Comparison of ENCODE assay signal across 8 cellular contexts in the genomic region with DNA sequence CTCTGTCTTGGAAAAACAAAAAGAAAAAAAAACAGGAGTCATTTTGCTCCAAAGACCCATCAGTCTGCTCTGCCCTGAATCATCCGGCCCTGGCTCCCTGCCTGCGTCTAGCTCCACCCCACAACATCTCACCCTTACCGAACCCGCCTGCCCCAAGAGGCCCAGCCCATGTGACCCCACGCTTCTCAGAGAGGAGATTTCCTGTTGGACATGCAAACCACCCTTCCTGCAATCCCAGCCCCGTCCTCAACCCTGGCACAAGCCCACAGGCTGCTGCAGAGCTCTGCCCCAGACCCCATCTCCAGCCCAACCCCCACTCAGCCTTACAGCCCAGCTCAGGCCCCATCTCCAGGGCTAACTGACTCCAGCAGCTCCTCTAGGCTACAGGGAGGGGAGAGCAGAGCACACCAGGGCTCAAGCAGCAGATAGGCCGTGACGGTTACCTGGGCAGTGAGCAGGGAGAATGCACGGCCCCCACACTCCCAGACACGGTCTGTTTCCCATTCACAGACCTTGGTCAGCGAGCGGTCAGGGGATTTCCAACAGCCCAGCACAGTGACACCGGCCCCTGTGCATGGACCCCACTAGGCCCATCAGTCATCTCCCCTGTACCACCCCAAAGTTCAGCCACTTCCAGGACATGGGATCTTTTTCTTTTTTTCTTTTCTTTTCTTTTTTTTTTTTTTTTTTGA.
DNase-seq lines count a peak whose midpoint lies in the region; ATAC-seq, FAIRE-seq and TF ChIP-seq lines count a peak whose summit lies in the region.

No MANE protein-coding gene starts in this region.

- peak; percentile 82 for DNase-seq in DMS53 (lab: John Stamatoyannopoulos, UW)
- DNase-seq in Karpas-422: peak; percentile 81
- peak; percentile 78 for DNase-seq in brain pericyte (ENCODE audit: low read depth, low spot score)
- no peak for DNase-seq in keratinocyte (ENCODE audit: low read depth, low spot score)
- DNase-seq in stimulated activated naive CD4-positive, alpha-beta T cell (lab: John Stamatoyannopoulos, UW): no peak

- H3K36me3 ChIP-seq in Karpas-422 (ENCODE audit: insufficient read depth, low read length) (no peaks in the 10 kb centered on the region), keratinocyte (ENCODE audit: control insufficient read depth in 2 of 2, extremely low read depth in 1 of 2, insufficient read depth in 2 of 2, low read length in 2 of 2) (peaks cover 3 to 9% of the 10 kb centered on the region in 2 experiments)

- peak overlapping the region; percentile 53 for H3K9ac ChIP-seq in Karpas-422 (ENCODE audit: low read length)
- H3K9ac ChIP-seq in keratinocyte (ENCODE audit: control insufficient read depth, extremely low read depth, insufficient read depth, low read length): peak overlapping the region; percentile 36

- H3K27ac ChIP-seq in Karpas-422 (ENCODE audit: low read length) (no peak overlapping the region), keratinocyte (ENCODE audit: control insufficient read depth, insufficient read depth, low read length) (peak overlapping the region; percentile 31)

- peak overlapping the region; percentile 74 for H3K27ac Mint-ChIP-seq in stimulated activated memory B cell treated with anti-CD40 and anti-IgM and Interleukin-4, amounts not matched to agents 10 μg/mL and 1 μg/mL and 100 μg/mL, for 72 hours

- H3K9me1 ChIP-seq in keratinocyte (ENCODE audit: control insufficient read depth, extremely low read depth, insufficient read depth, low read length): no peaks in the 10 kb centered on the region

- H3K4me1 Mint-ChIP-seq in stimulated activated memory B cell treated with anti-CD40 and anti-IgM and Interleukin-4, amounts not matched to agents 10 μg/mL and 1 μg/mL and 100 μg/mL, for 72 hours: peaks cover 25% of the 10 kb centered on the region

- no peaks in the 10 kb centered on the region for H3K9me3 Mint-ChIP-seq in stimulated activated memory B cell treated with anti-CD40 and anti-IgM and Interleukin-4, amounts not matched to agents 10 μg/mL and 1 μg/mL and 100 μg/mL, for 72 hours

- H3K4me3 Mint-ChIP-seq in stimulated activated memory B cell treated with anti-CD40 and anti-IgM and Interleukin-4, amounts not matched to agents 10 μg/mL and 1 μg/mL and 100 μg/mL, for 72 hours: peak overlapping the region; percentile 34

- ATAC-seq in GM21423 (IDR thresholded peaks at IDR 0.05; ENCODE audit: unreplicated experiment) (peak; percentile 64), GM18519 (IDR thresholded peaks at IDR 0.05; ENCODE audit: low FRiP score, unreplicated experiment) (no peak)
- ATAC-seq in stimulated activated memory B cell treated with anti-CD40 and anti-IgM and Interleukin-4, amounts not matched to agents 10 μg/mL and 1 μg/mL and 100 μg/mL, for 72 hours: peak; percentile 86

- peak overlapping the region; percentile 72; the same call in 1 of the 2 replicates for H2AFZ ChIP-seq in Karpas-422 (ENCODE audit: low read length)
- H2AFZ ChIP-seq in keratinocyte (ENCODE audit: control insufficient read depth, low read length): peak overlapping the region; percentile 40

- H3K9me3 ChIP-seq in Karpas-422 (ENCODE audit: low read length) (no peaks in the 10 kb centered on the region), keratinocyte (ENCODE audit: control insufficient read depth, low read depth, low read length) (no peaks in the 10 kb centered on the region)

- no peaks in the 10 kb centered on the region for H4K20me1 ChIP-seq in Karpas-422 (ENCODE audit: insufficient read depth, low read depth, low read length)
- H4K20me1 ChIP-seq in keratinocyte (ENCODE audit: control insufficient read depth, extremely low read depth, insufficient read depth, low read length): no peaks in the 10 kb centered on the region

- H3K27me3 ChIP-seq in Karpas-422 (ENCODE audit: low read length) (no peaks in the 10 kb centered on the region), keratinocyte (ENCODE audit: control insufficient read depth, extremely low read depth, insufficient read depth, low read length) (no peaks in the 10 kb centered on the region)

- H3K79me2 ChIP-seq in Karpas-422 (ENCODE audit: low read length) (no peaks in the 10 kb centered on the region), keratinocyte (ENCODE audit: control insufficient read depth, insufficient read depth, low read length) (no peaks in the 10 kb centered on the region)

- no peaks in the 10 kb centered on the region for H3K9me2 ChIP-seq in Karpas-422 (replicated peaks; ENCODE audit: insufficient read depth, low read length)

- no peaks in the 10 kb centered on the region for H3K27me3 Mint-ChIP-seq in stimulated activated memory B cell treated with anti-CD40 and anti-IgM and Interleukin-4, amounts not matched to agents 10 μg/mL and 1 μg/mL and 100 μg/mL, for 72 hours

- TF ChIP-seq CTCF in keratinocyte (optimal IDR thresholded peaks at IDR 0.05 in 1 of 3, IDR thresholded peaks at IDR 0.05 in 1 of 3, conservative IDR thresholded peaks at IDR 0.05 in 1 of 3; ENCODE audit: extremely low read depth in 1 of 3, insufficient read depth in 2 of 3, low read length in 3 of 3): no peak

- H3K4me2 ChIP-seq in Karpas-422 (ENCODE audit: low read depth, low read length, poor library complexity, severe bottlenecking) (peak overlapping the region; percentile 56), keratinocyte (ENCODE audit: control insufficient read depth, extremely low read depth, insufficient read depth, low read depth, low read length) (peak overlapping the region; percentile 58)

- dilution Hi-C loops in keratinocyte (cut with MboI; ENCODE audit: extremely low pct_ligation_motif_present, low sequenced_read_pairs): no loop called here

- H3K36me3 Mint-ChIP-seq in stimulated activated memory B cell treated with anti-CD40 and anti-IgM and Interleukin-4, amounts not matched to agents 10 μg/mL and 1 μg/mL and 100 μg/mL, for 72 hours: no peaks in the 10 kb centered on the region

- FAIRE-seq in keratinocyte (lab: Jason Lieb, UNC): no peak

- H3K4me1 ChIP-seq in Karpas-422 (ENCODE audit: low read length) (peaks cover 15% of the 10 kb centered on the region), keratinocyte (ENCODE audit: control insufficient read depth, extremely low read depth, insufficient read depth, low read length) (peaks cover 24% of the 10 kb centered on the region)

- H3K4me3 ChIP-seq in Karpas-422 (ENCODE audit: low read length): peak overlapping the region; percentile 45; the same call in 1 of the 2 replicates
- H3K4me3 ChIP-seq in keratinocyte (ENCODE audit: control insufficient read depth in 2 of 3, extremely low read depth in 1 of 3, insufficient read depth in 2 of 3, low read depth in 1 of 3, low read length in 3 of 3): no peak overlapping the region

Comparison
In these comparisons a context has a peak if more than half of its experiments do, and no peak if none do; other contexts are left out.
1. DNase-seq: peak in DMS53 (single experiment), Karpas-422 (single experiment) and brain pericyte (single experiment); none in keratinocyte (single experiment) and stimulated activated naive CD4-positive, alpha-beta T cell (0 of 6).